In the genomic region with DNA sequence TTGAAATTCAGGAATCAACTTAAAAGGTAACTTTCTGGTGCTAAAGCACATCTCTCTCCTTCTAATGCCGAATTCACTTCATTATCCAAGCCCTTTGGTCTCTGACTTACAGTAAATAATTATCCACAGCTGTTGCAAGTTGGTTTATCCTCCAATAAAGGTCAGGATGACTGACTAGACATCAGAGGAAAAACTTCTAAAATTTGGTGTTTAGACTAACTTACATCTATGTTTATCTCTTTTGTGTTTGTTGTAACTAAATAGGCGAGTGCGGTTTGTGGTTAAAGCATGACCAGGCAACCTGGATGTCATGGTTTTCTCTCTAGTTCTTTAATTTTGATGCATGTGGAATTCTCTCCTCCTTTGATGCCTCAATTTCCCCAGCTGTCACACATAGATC, we compare ENCODE assay signal across 14 cellular contexts.
"Had no signal": no experiment of that assay in that cellular context is flagged by ENCODE, and none has a peak within 500 bp of the region (broad histone marks: within the 10 kb centered on the region; RNA-seq: fewer than 3 reads in every experiment).

No MANE protein-coding gene starts in this region.

- H3K27ac ChIP-seq: epithelial cell of prostate, heart right ventricle, left lung, neural progenitor cell, parathyroid adenoma had no signal

- H3K79me2 ChIP-seq: parathyroid adenoma had no signal

- DNase-seq: activated CD4-positive, alpha-beta T cell treated with anti-CD3 and anti-CD28 coated beads for 48 hours; activated naive CD4-positive, alpha-beta T cell treated with Interleukin-2 at 50 U/mL for 16 hours; central memory CD4-positive, alpha-beta T cell; effector memory CD4-positive, alpha-beta T cell; foreskin melanocyte; heart right ventricle; islet precursor cell; left lung; stomach had no signal

- ATAC-seq: heart right ventricle, left lung, WTC11 had no signal

- H3K9ac ChIP-seq: neural progenitor cell, parathyroid adenoma had no signal

- H3K4me3 ChIP-seq: heart right ventricle, left lung, neural progenitor cell, skin epidermis, stomach had no signal

- H3K36me3 ChIP-seq: heart right ventricle, left lung, neural progenitor cell, stomach had no signal

- H3K9me3 ChIP-seq: heart right ventricle, left lung, stomach had no signal

- H3K4me2 ChIP-seq: neural progenitor cell had no signal

- H3K4me1 ChIP-seq: left lung, neural progenitor cell, parathyroid adenoma had no signal

- H2AFZ ChIP-seq: neural progenitor cell, parathyroid adenoma had no signal

- H3K27me3 ChIP-seq: left lung, neural progenitor cell, stomach had no signal
